Comparison of ENCODE assay signal across 31 cellular contexts in genomic region chr2:222561151-222561550, GRCh38.
"Had no signal": no experiment of that assay in that cellular context is flagged by ENCODE, and none has a peak within 500 bp of the region (broad histone marks: within the 10 kb centered on the region; RNA-seq: fewer than 3 reads in every experiment).

No MANE protein-coding gene starts in this region.

- H3K9me3 ChIP-seq: adrenal gland, ascending aorta, body of pancreas, breast epithelium had no signal

- H3K4me3 Mint-ChIP-seq: activated naive CD4-positive, alpha-beta T cell treated with anti-CD3 and anti-CD28 coated beads for 36 hours; activated naive CD4-positive, alpha-beta T cell treated with anti-CD3 and anti-CD28 coated beads, Interleukin-2, amount 10 ng/mL, durations not matched to agents 7 days and 5 days; activated naive CD4-positive, alpha-beta T cell treated with anti-CD3 and anti-CD28 coated beads, Interleukin-2, amount 50 U/mL, for 24 hours; activated naive CD8-positive, alpha-beta T cell; activated naive CD8-positive, alpha-beta T cell treated with anti-CD3 and anti-CD28 coated beads for 36 hours; activated naive CD8-positive, alpha-beta T cell treated with anti-CD3 and anti-CD28 coated beads, Interleukin-2, amount 10 ng/mL, durations not matched to agents 7 days and 5 days; activated naive CD8-positive, alpha-beta T cell treated with anti-CD3 and anti-CD28 coated beads, Interleukin-2, amount 50 U/mL, for 24 hours; activated T-cell treated with anti-CD3 and anti-CD28 coated beads, Interleukin-2, amount 50 U/mL, for 24 hours; activated T-cell treated with anti-CD3 and anti-CD28 coated beads, Interleukin-2, amount 50 U/mL, for 4 hours; activated T-cell treated with anti-CD3 and anti-CD28 coated beads, Interleukin-2, amount 50 U/mL, for 72 hours; activated T-helper 1 cell treated with anti-CD3 and anti-CD28 coated beads, Interleukin-12 subunit alpha, Interleukin-12 subunit beta, Interleukin-2, Interleukin-4 antibody, amounts not matched to agents 30 ng/mL and 10 ng/mL and 1 ng/mL, durations not matched to agents 14 hours and 24 hours and 36 hours; activated T-helper 17 cell treated with anti-CD3 and anti-CD28 coated beads, Interleukin-2, amount 50 U/mL, for 72 hours; central memory CD8-positive, alpha-beta T cell had no signal

- H3K27ac Mint-ChIP-seq: activated naive CD4-positive, alpha-beta T cell treated with anti-CD3 and anti-CD28 coated beads for 36 hours; activated naive CD4-positive, alpha-beta T cell treated with anti-CD3 and anti-CD28 coated beads, Interleukin-2, amount 10 ng/mL, durations not matched to agents 7 days and 5 days; activated naive CD4-positive, alpha-beta T cell treated with anti-CD3 and anti-CD28 coated beads, Interleukin-2, amount 50 U/mL, for 72 hours; activated naive CD8-positive, alpha-beta T cell; activated naive CD8-positive, alpha-beta T cell treated with anti-CD3 and anti-CD28 coated beads for 36 hours; activated naive CD8-positive, alpha-beta T cell treated with anti-CD3 and anti-CD28 coated beads, Interleukin-2, amount 10 ng/mL, durations not matched to agents 7 days and 5 days; activated naive CD8-positive, alpha-beta T cell treated with anti-CD3 and anti-CD28 coated beads, Interleukin-2, amount 50 U/mL, for 24 hours; activated T-cell treated with anti-CD3 and anti-CD28 coated beads, Interleukin-2, amount 50 U/mL, for 24 hours; activated T-cell treated with anti-CD3 and anti-CD28 coated beads, Interleukin-2, amount 50 U/mL, for 72 hours; activated T-helper 1 cell treated with anti-CD3 and anti-CD28 coated beads, Interleukin-12 subunit alpha, Interleukin-12 subunit beta, Interleukin-2, Interleukin-4 antibody, amounts not matched to agents 30 ng/mL and 10 ng/mL and 1 ng/mL, durations not matched to agents 14 hours and 24 hours and 36 hours; activated T-helper 17 cell treated with anti-CD3 and anti-CD28 coated beads, Interleukin-2, amount 50 U/mL, for 72 hours; activated T-helper 2 cell treated with anti-CD3 and anti-CD28 coated beads, Interferon-gamma antibody, Interleukin-2, Interleukin-4, amounts not matched to agents 10 μg/mL and 5 μg/mL and 100 μg/mL, durations not matched to agents 14 hours and 24 hours and 36 hours had no signal

- ATAC-seq: activated naive CD8-positive, alpha-beta T cell treated with anti-CD3 and anti-CD28 coated beads, Interleukin-2, amount 50 U/mL, for 24 hours had no signal

- H3K4me1 Mint-ChIP-seq: activated naive CD4-positive, alpha-beta T cell treated with anti-CD3 and anti-CD28 coated beads, Interleukin-2, amount 10 ng/mL, durations not matched to agents 7 days and 5 days; activated naive CD4-positive, alpha-beta T cell treated with anti-CD3 and anti-CD28 coated beads, Interleukin-2, amount 50 U/mL, for 24 hours; activated naive CD8-positive, alpha-beta T cell treated with anti-CD3 and anti-CD28 coated beads for 36 hours; activated naive CD8-positive, alpha-beta T cell treated with anti-CD3 and anti-CD28 coated beads, Interleukin-2, amount 10 ng/mL, durations not matched to agents 7 days and 5 days; activated naive CD8-positive, alpha-beta T cell treated with anti-CD3 and anti-CD28 coated beads, Interleukin-2, amount 50 U/mL, for 24 hours; activated T-helper 17 cell treated with anti-CD3 and anti-CD28 coated beads, Interleukin-2, amount 50 U/mL, for 72 hours had no signal

- H3K4me1 ChIP-seq: adrenal gland, ascending aorta, body of pancreas, breast epithelium had no signal

- H3K27me3 Mint-ChIP-seq: activated naive CD4-positive, alpha-beta T cell treated with anti-CD3 and anti-CD28 coated beads, Interleukin-2, amount 10 ng/mL, durations not matched to agents 7 days and 5 days; activated naive CD4-positive, alpha-beta T cell treated with anti-CD3 and anti-CD28 coated beads, Interleukin-2, amount 50 U/mL, for 24 hours; activated naive CD8-positive, alpha-beta T cell; activated naive CD8-positive, alpha-beta T cell treated with anti-CD3 and anti-CD28 coated beads, Interleukin-2, amount 10 ng/mL, durations not matched to agents 7 days and 5 days; activated T-helper 17 cell treated with anti-CD3 and anti-CD28 coated beads, Interleukin-2, amount 50 U/mL, for 72 hours; brain; central memory CD8-positive, alpha-beta T cell had no signal

- H3K9me3 Mint-ChIP-seq: activated naive CD4-positive, alpha-beta T cell treated with anti-CD3 and anti-CD28 coated beads for 36 hours; activated naive CD4-positive, alpha-beta T cell treated with anti-CD3 and anti-CD28 coated beads, Interleukin-2, amount 10 ng/mL, durations not matched to agents 7 days and 5 days; activated naive CD4-positive, alpha-beta T cell treated with anti-CD3 and anti-CD28 coated beads, Interleukin-2, amount 50 U/mL, for 24 hours; activated naive CD8-positive, alpha-beta T cell treated with anti-CD3 and anti-CD28 coated beads for 36 hours; activated naive CD8-positive, alpha-beta T cell treated with anti-CD3 and anti-CD28 coated beads, Interleukin-2, amount 10 ng/mL, durations not matched to agents 7 days and 5 days; activated naive CD8-positive, alpha-beta T cell treated with anti-CD3 and anti-CD28 coated beads, Interleukin-2, amount 50 U/mL, for 24 hours; activated T-cell treated with anti-CD3 and anti-CD28 coated beads, Interleukin-2, amount 50 U/mL, for 24 hours; activated T-cell treated with anti-CD3 and anti-CD28 coated beads, Interleukin-2, amount 50 U/mL, for 4 hours; activated T-cell treated with anti-CD3 and anti-CD28 coated beads, Interleukin-2, amount 50 U/mL, for 72 hours; activated T-helper 1 cell treated with anti-CD3 and anti-CD28 coated beads, Interleukin-12 subunit alpha, Interleukin-12 subunit beta, Interleukin-2, Interleukin-4 antibody, amounts not matched to agents 30 ng/mL and 10 ng/mL and 1 ng/mL, durations not matched to agents 14 hours and 24 hours and 36 hours; activated T-helper 17 cell treated with anti-CD3 and anti-CD28 coated beads, Interleukin-2, amount 50 U/mL, for 72 hours; activated T-helper 2 cell treated with anti-CD3 and anti-CD28 coated beads, Interferon-gamma antibody, Interleukin-2, Interleukin-4, amounts not matched to agents 10 μg/mL and 5 μg/mL and 100 μg/mL, durations not matched to agents 14 hours and 24 hours and 36 hours; central memory CD8-positive, alpha-beta T cell had no signal

- DNase-seq: activated effector memory CD4-positive, alpha-beta T cell treated with anti-CD3 and anti-CD28 coated beads, Interleukin-2, amount 50 U/mL, for 16 hours; activated effector memory CD4-positive, alpha-beta T cell treated with Interleukin-2 at 50 U/mL for 16 hours; activated gamma-delta T cell; activated gamma-delta T cell treated with Interleukin-2 at 50 U/mL for 16 hours; activated naive CD4-positive, alpha-beta T cell; activated naive CD4-positive, alpha-beta T cell treated with anti-CD3 and anti-CD28 coated beads, Interleukin-2, amount 50 U/mL, for 16 hours; activated naive CD8-positive, alpha-beta T cell treated with anti-CD3 and anti-CD28 coated beads, Interleukin-2, amount 10 ng/mL, durations not matched to agents 7 days and 5 days; activated T-cell treated with anti-CD3 and anti-CD28 coated beads, Interleukin-2, amount 50 U/mL, for 1 hour; activated T-cell treated with anti-CD3 and anti-CD28 coated beads, Interleukin-2, amount 50 U/mL, for 24 hours; activated T-cell treated with anti-CD3 and anti-CD28 coated beads, Interleukin-2, amount 50 U/mL, for 4 hours; amniotic stem cell; aorta had no signal

- H3K4me3 ChIP-seq: adrenal gland, ascending aorta, body of pancreas, breast epithelium, cardiac muscle cell had no signal

- H3K27ac ChIP-seq: adrenal gland, ascending aorta, body of pancreas, brain microvascular endothelial cell, breast epithelium, cardiac muscle cell had no signal

- H3K27me3 ChIP-seq: adrenal gland, ascending aorta, body of pancreas, brain microvascular endothelial cell, breast epithelium, cardiac muscle cell had no signal

- H3K36me3 ChIP-seq: adrenal gland, brain microvascular endothelial cell, breast epithelium, cardiac muscle cell had no signal
